17 cellular contexts compared by ENCODE assay signal in the genomic region with DNA sequence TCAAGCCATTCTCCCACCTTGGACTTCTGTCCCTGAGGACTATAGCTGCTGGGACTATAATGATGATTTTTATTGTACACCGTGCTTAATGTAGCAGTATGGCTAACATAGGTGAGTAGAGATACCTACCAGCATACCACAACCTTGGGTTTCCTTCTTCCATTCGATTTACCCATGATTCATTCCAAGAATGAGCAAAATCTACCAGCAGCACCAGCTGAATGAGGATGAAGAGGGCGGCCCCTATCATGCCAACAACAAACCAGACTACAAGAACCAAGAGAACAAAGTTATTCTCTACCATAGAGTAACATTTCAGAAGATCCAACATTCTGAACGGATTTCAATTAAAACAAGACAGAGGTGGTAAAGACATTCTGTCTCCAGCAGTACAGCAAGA. TPM values are rescaled to one million over a fixed set of nuclear protein-coding genes. Genes with fewer than 3 reads are reported as not detected.
DNase-seq lines count a peak whose midpoint lies in the region; ATAC-seq, FAIRE-seq and TF ChIP-seq lines count a peak whose summit lies in the region.
"Had no signal": no experiment of that assay in that cellular context is flagged by ENCODE, and none has a peak within 500 bp of the region (broad histone marks: within the 10 kb centered on the region; RNA-seq: fewer than 3 reads in every experiment).

No MANE protein-coding gene starts in this region.

- CTCF ChIA-PET in activated CD8-positive, alpha-beta T cell treated with anti-CD3 and anti-CD28 coated beads for 36 hours (lab: Charles Lee) = interaction anchor here (0.6 to 1.8 kb wide), 4 partner anchors 11 to 260 kb away, joined by 3 to 7 read pairs (median 4); no protein-coding TSS in a partner anchor
- CTCF ChIA-PET in activated CD8-positive, alpha-beta T cell treated with anti-CD3 and anti-CD28 coated beads, Interleukin-2, amount 10 ng/mL, durations not matched to agents 7 days and 5 days (lab: Charles Lee) = no interaction called here

- no peak for TF ChIP-seq CTCF in activated CD8-positive, alpha-beta T cell treated with anti-CD3 and anti-CD28 coated beads for 36 hours (IDR thresholded peaks at IDR 0.05)
- no peak for TF ChIP-seq CTCF in breast epithelium (IDR thresholded peaks at IDR 0.05)

- ATAC-seq in activated CD8-positive, alpha-beta T cell treated with anti-CD3 and anti-CD28 coated beads for 36 hours = no peak
- no peak for ATAC-seq in activated CD8-positive, alpha-beta T cell treated with anti-CD3 and anti-CD28 coated beads, Interleukin-2, amount 10 ng/mL, durations not matched to agents 7 days and 5 days
- peak; percentile 43 to 51 for ATAC-seq in activated naive CD4-positive, alpha-beta T cell treated with anti-CD3 and anti-CD28 coated beads, Interleukin-2, amount 50 U/mL, for 72 hours
- ATAC-seq in activated naive CD8-positive, alpha-beta T cell treated with anti-CD3 and anti-CD28 coated beads, Interleukin-2, amount 50 U/mL, for 24 hours = peak; percentile 36
- ATAC-seq: CD8-positive, alpha-beta T cell had no signal

- no peaks in the 10 kb centered on the region for H3K4me1 ChIP-seq in breast epithelium
- H3K4me1 ChIP-seq: BLaER1 treated with 17β-estradiol and CSF1 and Interleukin-3, amounts not matched to agents 10 nM and 100 nM had no signal

- no peak overlapping the region for H3K27ac ChIP-seq in breast epithelium
- H3K27ac ChIP-seq: BLaER1 treated with 17β-estradiol and CSF1 and Interleukin-3, amounts not matched to agents 10 nM and 100 nM had no signal

- FAIRE-seq in HTR-8/SVneo (lab: Jason Lieb, UNC) = peak; percentile 81
- FAIRE-seq: GM19239, H1 had no signal

- TF ChIP-seq POLR2A in breast epithelium (IDR thresholded peaks at IDR 0.05) = no peak

- H3K27me3 Mint-ChIP-seq in activated CD8-positive, alpha-beta T cell treated with anti-CD3 and anti-CD28 coated beads for 36 hours = no peaks in the 10 kb centered on the region
- no peaks in the 10 kb centered on the region for H3K27me3 Mint-ChIP-seq in activated CD8-positive, alpha-beta T cell treated with anti-CD3 and anti-CD28 coated beads, Interleukin-2, amount 10 ng/mL, durations not matched to agents 7 days and 5 days (ENCODE audit: low read depth)
- H3K27me3 Mint-ChIP-seq in activated naive CD8-positive, alpha-beta T cell treated with anti-CD3 and anti-CD28 coated beads, Interleukin-2, amount 50 U/mL, for 24 hours = no peaks in the 10 kb centered on the region
- H3K27me3 Mint-ChIP-seq: B cell had no signal

- no peak overlapping the region for H3K4me3 Mint-ChIP-seq in activated CD8-positive, alpha-beta T cell treated with anti-CD3 and anti-CD28 coated beads for 36 hours
- H3K4me3 Mint-ChIP-seq in activated CD8-positive, alpha-beta T cell treated with anti-CD3 and anti-CD28 coated beads, Interleukin-2, amount 10 ng/mL, durations not matched to agents 7 days and 5 days = no peak overlapping the region
- no peak overlapping the region for H3K4me3 Mint-ChIP-seq in activated naive CD8-positive, alpha-beta T cell treated with anti-CD3 and anti-CD28 coated beads, Interleukin-2, amount 50 U/mL, for 24 hours
- H3K4me3 Mint-ChIP-seq: B cell; CD8-positive, alpha-beta T cell; H9 had no signal

- no peaks in the 10 kb centered on the region for H3K9me3 ChIP-seq in breast epithelium
- H3K9me3 ChIP-seq: BLaER1 treated with 17β-estradiol and CSF1 and Interleukin-3, amounts not matched to agents 10 nM and 100 nM had no signal

- POLR2A ChIA-PET in activated CD8-positive, alpha-beta T cell treated with anti-CD3 and anti-CD28 coated beads for 36 hours (lab: Charles Lee) = interaction anchor here (1.0 to 1.5 kb wide), 3 partner anchors 12 to 34 kb away, joined by 4 read pairs; a partner anchor contains a TSS
- POLR2A ChIA-PET in activated CD8-positive, alpha-beta T cell treated with anti-CD3 and anti-CD28 coated beads, Interleukin-2, amount 10 ng/mL, durations not matched to agents 7 days and 5 days (lab: Charles Lee) = interaction anchor here (1.2 kb wide), 1 partner anchor 11 kb away, joined by 3 read pairs; no protein-coding TSS in a partner anchor

- DNase-seq in activated CD8-positive, alpha-beta T cell treated with anti-CD3 and anti-CD28 coated beads for 36 hours = no peak
- DNase-seq in activated CD8-positive, alpha-beta T cell treated with anti-CD3 and anti-CD28 coated beads, Interleukin-2, amount 10 ng/mL, durations not matched to agents 7 days and 5 days = no peak
- DNase-seq in activated naive CD4-positive, alpha-beta T cell treated with anti-CD3 and anti-CD28 coated beads, Interleukin-2, amount 50 U/mL, for 72 hours (ENCODE audit: low spot score in 2 of 2) = no peak
- no peak for DNase-seq in activated naive CD4-positive, alpha-beta T cell (lab: John Stamatoyannopoulos, UW)
- DNase-seq in HTR-8/SVneo (ENCODE audit: insufficient read length, low spot score) (no peak), breast epithelium (ENCODE audit: low spot score in 2 of 2) (no peak), amygdala (lab: John Stamatoyannopoulos, UW) (no peak)
- no peak for DNase-seq in activated naive CD8-positive, alpha-beta T cell treated with anti-CD3 and anti-CD28 coated beads, Interleukin-2, amount 50 U/mL, for 24 hours
- DNase-seq: Calu3; CD8-positive, alpha-beta T cell; DMS79 treated with DMSO at 0.1 percent for 48 hours; GF-D8; H9 had no signal

- H3K4me1 Mint-ChIP-seq in activated CD8-positive, alpha-beta T cell treated with anti-CD3 and anti-CD28 coated beads for 36 hours (ENCODE audit: low read depth) = peaks cover 15% of the 10 kb centered on the region
- peaks cover 13% of the 10 kb centered on the region for H3K4me1 Mint-ChIP-seq in activated CD8-positive, alpha-beta T cell treated with anti-CD3 and anti-CD28 coated beads, Interleukin-2, amount 10 ng/mL, durations not matched to agents 7 days and 5 days (ENCODE audit: low read depth)
- H3K4me1 Mint-ChIP-seq in activated naive CD8-positive, alpha-beta T cell treated with anti-CD3 and anti-CD28 coated beads, Interleukin-2, amount 50 U/mL, for 24 hours = peaks cover 9% of the 10 kb centered on the region
- H3K4me1 Mint-ChIP-seq: H9 had no signal

- H3K27me3 ChIP-seq in breast epithelium = no peaks in the 10 kb centered on the region
- H3K27me3 ChIP-seq: BLaER1 treated with 17β-estradiol and CSF1 and Interleukin-3, amounts not matched to agents 10 nM and 100 nM had no signal

- peaks cover 6% of the 10 kb centered on the region for H3K36me3 ChIP-seq in breast epithelium

- H3K36me3 Mint-ChIP-seq in activated CD8-positive, alpha-beta T cell treated with anti-CD3 and anti-CD28 coated beads for 36 hours (ENCODE audit: low read depth) = peaks cover 20% of the 10 kb centered on the region
- peaks cover 41% of the 10 kb centered on the region for H3K36me3 Mint-ChIP-seq in activated CD8-positive, alpha-beta T cell treated with anti-CD3 and anti-CD28 coated beads, Interleukin-2, amount 10 ng/mL, durations not matched to agents 7 days and 5 days (ENCODE audit: low read depth)
- H3K36me3 Mint-ChIP-seq in activated naive CD4-positive, alpha-beta T cell treated with anti-CD3 and anti-CD28 coated beads, Interleukin-2, amount 50 U/mL, for 72 hours = peaks cover 0 to 14% of the 10 kb centered on the region in 2 donors
- peaks cover 16% of the 10 kb centered on the region for H3K36me3 Mint-ChIP-seq in activated naive CD8-positive, alpha-beta T cell treated with anti-CD3 and anti-CD28 coated beads, Interleukin-2, amount 50 U/mL, for 24 hours (ENCODE audit: low read depth)

- intact Hi-C loops in activated CD8-positive, alpha-beta T cell treated with anti-CD3 and anti-CD28 coated beads for 36 hours (cut with micrococcal nuclease) = no loop called here
- intact Hi-C loops in breast epithelium (cut with DNase I; ENCODE audit: low total_unique reads) = no loop called here

- H3K9me3 Mint-ChIP-seq in activated CD8-positive, alpha-beta T cell treated with anti-CD3 and anti-CD28 coated beads for 36 hours = no peaks in the 10 kb centered on the region
- H3K9me3 Mint-ChIP-seq in activated CD8-positive, alpha-beta T cell treated with anti-CD3 and anti-CD28 coated beads, Interleukin-2, amount 10 ng/mL, durations not matched to agents 7 days and 5 days (ENCODE audit: insufficient read depth) = no peaks in the 10 kb centered on the region
- no peaks in the 10 kb centered on the region for H3K9me3 Mint-ChIP-seq in activated naive CD4-positive, alpha-beta T cell treated with anti-CD3 and anti-CD28 coated beads, Interleukin-2, amount 50 U/mL, for 72 hours
- H3K9me3 Mint-ChIP-seq in activated naive CD8-positive, alpha-beta T cell treated with anti-CD3 and anti-CD28 coated beads, Interleukin-2, amount 50 U/mL, for 24 hours = no peaks in the 10 kb centered on the region
- H3K9me3 Mint-ChIP-seq: CD8-positive, alpha-beta T cell; H9 had no signal

- H3K4me3 ChIP-seq in breast epithelium = no peak overlapping the region
- H3K4me3 ChIP-seq: BLaER1 treated with 17β-estradiol and CSF1 and Interleukin-3, amounts not matched to agents 10 nM and 100 nM had no signal

- H3K27ac Mint-ChIP-seq in activated CD8-positive, alpha-beta T cell treated with anti-CD3 and anti-CD28 coated beads for 36 hours = peak overlapping the region; percentile 2
- H3K27ac Mint-ChIP-seq in activated CD8-positive, alpha-beta T cell treated with anti-CD3 and anti-CD28 coated beads, Interleukin-2, amount 10 ng/mL, durations not matched to agents 7 days and 5 days = no peak overlapping the region
- no peak overlapping the region for H3K27ac Mint-ChIP-seq in activated naive CD4-positive, alpha-beta T cell treated with anti-CD3 and anti-CD28 coated beads, Interleukin-2, amount 50 U/mL, for 72 hours
- peak overlapping the region; percentile 15 for H3K27ac Mint-ChIP-seq in activated naive CD8-positive, alpha-beta T cell treated with anti-CD3 and anti-CD28 coated beads, Interleukin-2, amount 50 U/mL, for 24 hours
- H3K27ac Mint-ChIP-seq: B cell; CD8-positive, alpha-beta T cell; H9 had no signal

RNA-seq across cellular contexts. Expression of a gene that starts 12.1 kb away (rescaled TPM):
- 10 to 100 TPM; 43.1 to 44.6 TPM for total RNA-seq in activated CD8-positive, alpha-beta T cell treated with anti-CD3 and anti-CD28 coated beads for 36 hours
- total RNA-seq in activated CD8-positive, alpha-beta T cell treated with anti-CD3 and anti-CD28 coated beads, Interleukin-2, amount 10 ng/mL, durations not matched to agents 7 days and 5 days = 10 to 100 TPM; 56.3 to 57.8 TPM
- 10 to 100 TPM; 58.2 to 59.8 TPM for total RNA-seq in activated naive CD4-positive, alpha-beta T cell treated with anti-CD3 and anti-CD28 coated beads, Interleukin-2, amount 50 U/mL, for 72 hours
- 100 to 1,000 TPM in 2 of 3 donors, 10 to 100 TPM in 1; 91.1 to 254 (median 100) TPM for total RNA-seq in breast epithelium

RNA-seq across cellular contexts. Expression of a gene that starts 34.1 kb away (rescaled TPM):
- 10 to 100 TPM; 15.2 to 19.5 TPM for total RNA-seq in activated CD8-positive, alpha-beta T cell treated with anti-CD3 and anti-CD28 coated beads for 36 hours
- total RNA-seq in activated CD8-positive, alpha-beta T cell treated with anti-CD3 and anti-CD28 coated beads, Interleukin-2, amount 10 ng/mL, durations not matched to agents 7 days and 5 days = 10 to 100 TPM; 18.0 to 18.4 TPM
- 10 to 100 TPM in 1 of 2 donors, 1 to 10 TPM in 1; 7.5 to 15.4 TPM for total RNA-seq in activated naive CD4-positive, alpha-beta T cell treated with anti-CD3 and anti-CD28 coated beads, Interleukin-2, amount 50 U/mL, for 72 hours
- 10 to 100 TPM; 13.5 to 40.8 (median 14.7) TPM for total RNA-seq in breast epithelium

Comparison
In these comparisons a context has a peak if more than half of its experiments do, and no peak if none do; other contexts are left out.
1. H3K27ac Mint-ChIP-seq: peak in activated CD8-positive, alpha-beta T cell treated with anti-CD3 and anti-CD28 coated beads for 36 hours (single experiment) and activated naive CD8-positive, alpha-beta T cell treated with anti-CD3 and anti-CD28 coated beads, Interleukin-2, amount 50 U/mL, for 24 hours (single experiment); none in activated CD8-positive, alpha-beta T cell treated with anti-CD3 and anti-CD28 coated beads, Interleukin-2, amount 10 ng/mL, durations not matched to agents 7 days and 5 days (single experiment) and activated naive CD4-positive, alpha-beta T cell treated with anti-CD3 and anti-CD28 coated beads, Interleukin-2, amount 50 U/mL, for 72 hours (0 of 2).
2. ATAC-seq: peak in activated naive CD4-positive, alpha-beta T cell treated with anti-CD3 and anti-CD28 coated beads, Interleukin-2, amount 50 U/mL, for 72 hours (2 of 2) and activated naive CD8-positive, alpha-beta T cell treated with anti-CD3 and anti-CD28 coated beads, Interleukin-2, amount 50 U/mL, for 24 hours (single experiment); none in activated CD8-positive, alpha-beta T cell treated with anti-CD3 and anti-CD28 coated beads for 36 hours (single experiment) and activated CD8-positive, alpha-beta T cell treated with anti-CD3 and anti-CD28 coated beads, Interleukin-2, amount 10 ng/mL, durations not matched to agents 7 days and 5 days (single experiment).